In the genomic region with DNA sequence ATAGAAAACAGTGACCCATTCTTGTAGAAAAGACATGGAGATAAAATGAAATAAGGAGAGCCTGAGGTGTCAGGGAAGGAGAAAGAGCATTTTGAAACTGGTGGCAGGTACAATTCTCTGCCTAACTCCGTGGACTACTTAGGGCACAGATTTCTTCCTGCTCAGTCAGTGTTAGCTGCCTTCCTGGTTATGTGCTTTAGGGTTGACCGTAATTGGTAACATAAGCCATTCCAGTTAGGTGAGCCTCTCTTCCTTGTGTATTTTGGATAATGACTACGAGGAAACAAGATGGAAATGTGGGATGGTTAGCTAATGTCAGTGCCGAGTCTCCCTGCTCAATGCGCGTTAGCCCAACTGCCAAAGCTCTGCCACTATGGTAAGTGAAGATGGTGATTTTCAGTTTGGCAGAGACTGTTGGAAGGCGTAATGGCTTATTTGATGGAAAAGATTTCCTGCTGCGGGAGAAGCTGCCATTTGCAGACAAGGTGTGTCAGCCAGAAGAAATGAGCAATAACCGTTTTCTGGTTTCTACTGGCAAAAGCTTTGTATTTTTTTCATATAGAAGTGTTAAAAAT, we compare ENCODE assay signal across 1 cellular context.
TF ChIP-seq lines count a peak whose summit lies in the region.

No MANE protein-coding gene starts in this region.

TF ChIP-seq in HepG2, 621 proteins besides CTCF, POLR2A, EP300 and RAD21:
- no peak for TF ChIP-seq ZNF780A (CRISPR knock-in tag; IDR thresholded peaks at IDR 0.05)
- TF ChIP-seq, protein P1, sequence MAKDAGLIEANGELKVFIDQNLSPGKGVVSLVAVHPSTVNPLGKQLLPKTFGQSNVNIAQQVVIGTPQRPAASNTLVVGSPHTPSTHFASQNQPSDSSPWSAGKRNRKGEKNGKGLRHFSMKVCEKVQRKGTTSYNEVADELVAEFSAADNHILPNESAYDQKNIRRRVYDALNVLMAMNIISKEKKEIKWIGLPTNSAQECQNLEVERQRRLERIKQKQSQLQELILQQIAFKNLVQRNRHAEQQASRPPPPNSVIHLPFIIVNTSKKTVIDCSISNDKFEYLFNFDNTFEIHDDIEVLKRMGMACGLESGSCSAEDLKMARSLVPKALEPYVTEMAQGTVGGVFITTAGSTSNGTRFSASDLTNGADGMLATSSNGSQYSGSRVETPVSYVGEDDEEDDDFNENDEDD (CRISPR knock-in tag; IDR thresholded peaks at IDR 0.05; ENCODE audit: borderline replicate concordance): no peak
- no peak for TF ChIP-seq ZSCAN22 (CRISPR knock-in tag; IDR thresholded peaks at IDR 0.05)
- TF ChIP-seq KDM5B (CRISPR knock-in tag; IDR thresholded peaks at IDR 0.05; ENCODE audit: borderline replicate concordance): no peak
